Comparison of ENCODE assay signal across 12 cellular contexts in the genomic region with DNA sequence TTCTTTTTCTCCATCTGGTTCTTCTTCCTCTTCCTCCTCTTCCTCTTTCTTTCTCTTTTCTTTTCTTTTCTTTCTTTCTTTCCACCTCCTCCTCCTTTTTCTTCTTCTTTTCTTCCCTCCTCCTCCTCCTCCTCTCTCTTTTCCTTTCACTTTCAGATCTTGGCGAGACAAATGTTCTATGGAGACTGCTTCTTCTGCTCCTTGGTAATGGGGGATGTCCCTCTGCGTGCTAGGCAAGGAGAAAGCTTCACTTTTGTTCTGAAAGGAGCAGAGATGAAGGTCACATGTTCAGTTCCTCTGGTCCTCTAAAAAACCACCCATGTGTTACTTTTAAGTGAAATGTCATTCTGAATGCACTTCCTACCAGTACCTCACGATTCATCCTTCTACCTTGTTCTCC. TPM values are rescaled to one million over a fixed set of nuclear protein-coding genes. Genes with fewer than 3 reads are reported as not detected.
DNase-seq lines count a peak whose midpoint lies in the region; ATAC-seq and TF ChIP-seq lines count a peak whose summit lies in the region.
"Had no signal": no experiment of that assay in that cellular context is flagged by ENCODE, and none has a peak within 500 bp of the region (broad histone marks: within the 10 kb centered on the region; RNA-seq: fewer than 3 reads in every experiment).

No MANE protein-coding gene starts in this region.

- peaks cover 50% of the 10 kb centered on the region for H3K27me3 Mint-ChIP-seq in MCF 10A (ENCODE audit: insufficient read depth, unreplicated experiment)
- no peaks in the 10 kb centered on the region for H3K27me3 Mint-ChIP-seq in activated T-cell treated with anti-CD3 and anti-CD28 coated beads, Interleukin-2, amount 50 U/mL, for 72 hours (ENCODE audit: low read depth)

- DNase-seq in MCF 10A (ENCODE audit: unreplicated experiment) = no peak
- no peak for DNase-seq in mammary epithelial cell
- DNase-seq in activated T-cell treated with anti-CD3 and anti-CD28 coated beads, Interleukin-2, amount 50 U/mL, for 72 hours = no peak
- DNase-seq in esophagus squamous epithelium (lab: John Stamatoyannopoulos, UW) = no peak
- DNase-seq in HUDEP-2 (lab: John Stamatoyannopoulos, UW; ENCODE audit: unreplicated experiment in 76 of 76) = no peak
- no peak for DNase-seq in DMS79 (lab: John Stamatoyannopoulos, UW)
- DNase-seq in lower leg skin (ENCODE audit: low spot score in 2 of 2) = no peak
- DNase-seq: AML-193, foreskin keratinocyte, mesendoderm had no signal

- H3K4me3 Mint-ChIP-seq in MCF 10A (ENCODE audit: unreplicated experiment) = no peak overlapping the region
- H3K4me3 Mint-ChIP-seq in activated T-cell treated with anti-CD3 and anti-CD28 coated beads, Interleukin-2, amount 50 U/mL, for 72 hours = peak overlapping the region; percentile 75 to 88

- BruUV-seq in MCF 10A (replicated peaks; lab: Mats Ljungman, UMichigan) = no TSS peak
- BruUV-seq in mammary epithelial cell (replicated peaks; lab: Mats Ljungman, UMichigan) = no TSS peak

- H3K36me3 ChIP-seq in mammary epithelial cell (ENCODE audit: insufficient read depth, low read length) (no peaks in the 10 kb centered on the region), esophagus squamous epithelium (peaks cover 0 to 9% (median 0%) of the 10 kb centered on the region in 3 donors)

- POLR2A ChIA-PET in MCF 10A (lab: Yijun Ruan, JAX) = no interaction called here

- TF ChIP-seq CTCF in MCF 10A (IDR thresholded peaks at IDR 0.05; ENCODE audit: unreplicated experiment) = no peak
- no peak for TF ChIP-seq CTCF in mammary epithelial cell (conservative IDR thresholded peaks at IDR 0.05 in 1 of 2, IDR thresholded peaks at IDR 0.05 in 1 of 2; ENCODE audit: extremely low read depth in 1 of 2, insufficient read depth in 1 of 2, low read depth in 1 of 2, low read length in 2 of 2)
- TF ChIP-seq CTCF in esophagus squamous epithelium (IDR thresholded peaks at IDR 0.05) = no peak
- TF ChIP-seq CTCF in lower leg skin (IDR thresholded peaks at IDR 0.05) = no peak

- dilution Hi-C loops in mammary epithelial cell (cut with HindIII; ENCODE audit: low sequenced_read_pairs) = no loop called here

- CTCF ChIA-PET in MCF 10A (lab: Yijun Ruan, JAX) (interaction anchor here (0.6 kb wide), 1 partner anchor 736 kb away, joined by 5 read pairs; no protein-coding TSS in a partner anchor), mammary epithelial cell (lab: Charles Lee; ENCODE audit: low non-redundant PET) (no interaction called here)

- peak overlapping the region; percentile 92 for H3K27ac Mint-ChIP-seq in MCF 10A (ENCODE audit: low read depth, unreplicated experiment)
- H3K27ac Mint-ChIP-seq in activated T-cell treated with anti-CD3 and anti-CD28 coated beads, Interleukin-2, amount 50 U/mL, for 72 hours = peak overlapping the region; percentile 90

- H3K36me3 Mint-ChIP-seq in MCF 10A (ENCODE audit: insufficient read depth, unreplicated experiment) = peaks cover 20% of the 10 kb centered on the region
- peaks cover 0 to 2% of the 10 kb centered on the region in 2 donors for H3K36me3 Mint-ChIP-seq in activated T-cell treated with anti-CD3 and anti-CD28 coated beads, Interleukin-2, amount 50 U/mL, for 72 hours (ENCODE audit: insufficient read depth in 2 of 2)

- ATAC-seq in HG02938 (IDR thresholded peaks at IDR 0.05; ENCODE audit: unreplicated experiment) = peak; percentile 39
- peak in 1 of 2 donors; percentile 30 for ATAC-seq in activated T-cell treated with anti-CD3 and anti-CD28 coated beads, Interleukin-2, amount 50 U/mL, for 72 hours (replicated peaks in 1 of 2)
- ATAC-seq: foreskin keratinocyte had no signal

- H3K9me3 Mint-ChIP-seq in MCF 10A (ENCODE audit: unreplicated experiment) = no peaks in the 10 kb centered on the region
- H3K9me3 Mint-ChIP-seq in activated T-cell treated with anti-CD3 and anti-CD28 coated beads, Interleukin-2, amount 50 U/mL, for 72 hours = no peaks in the 10 kb centered on the region

- H3K4me2 ChIP-seq in mammary epithelial cell (ENCODE audit: insufficient read depth, low read depth, low read length) = no peak overlapping the region

- H3K9me3 ChIP-seq in mammary epithelial cell (replicated peaks; ENCODE audit: insufficient read depth, low read length) (no peaks in the 10 kb centered on the region), esophagus squamous epithelium (no peaks in the 10 kb centered on the region)
- H3K9me3 ChIP-seq: tibial nerve had no signal

- H2AFZ ChIP-seq in mammary epithelial cell (ENCODE audit: low read depth, low read length) = no peak overlapping the region

- H3K9ac ChIP-seq in mammary epithelial cell (ENCODE audit: insufficient read depth, low read length) = no peak overlapping the region

- H3K27ac ChIP-seq in mammary epithelial cell (ENCODE audit: insufficient read depth, low read depth, low read length) = no peak overlapping the region
- no peak overlapping the region for H3K27ac ChIP-seq in esophagus squamous epithelium
- H3K27ac ChIP-seq: foreskin keratinocyte had no signal

- H3K4me3 ChIP-seq in mammary epithelial cell (replicated peaks in 1 of 3; ENCODE audit: insufficient read depth in 1 of 3, low read depth in 2 of 3, low read length in 3 of 3) = no peak overlapping the region
- H3K4me3 ChIP-seq in esophagus squamous epithelium = no peak overlapping the region
- no peak overlapping the region for H3K4me3 ChIP-seq in lower leg skin (ENCODE audit: low read depth, poor library complexity, severe bottlenecking)
- H3K4me3 ChIP-seq: tibial nerve had no signal

- intact Hi-C loops in MCF 10A (cut with micrococcal nuclease) (no loop called here), mammary epithelial cell (cut with micrococcal nuclease) (loop anchor here (10.0 kb wide), 1 partner anchor 813 kb away; no protein-coding TSS in a partner anchor), esophagus squamous epithelium (cut with DNase I) (no loop called here), lower leg skin (cut with DNase I; ENCODE audit: low total_unique reads) (no loop called here)

- peaks cover 15% of the 10 kb centered on the region for H3K4me1 ChIP-seq in mammary epithelial cell (ENCODE audit: insufficient read depth, low read length)
- peaks cover 10 to 23% (median 16%) of the 10 kb centered on the region in 3 donors for H3K4me1 ChIP-seq in esophagus squamous epithelium
- H3K4me1 ChIP-seq: foreskin keratinocyte had no signal

- H4K20me1 ChIP-seq in mammary epithelial cell (ENCODE audit: insufficient read depth, low read length) = no peaks in the 10 kb centered on the region

- in situ Hi-C loops in mammary epithelial cell (cut with MboI; ENCODE audit: low sequenced_read_pairs in 2 of 2) = no loop called here

- WGBS in mammary epithelial cell (ENCODE audit: low coverage, missing lambda C conversion rate) = 67% methylated on average over 3 of the region's 3 CpGs
- WGBS in esophagus squamous epithelium, 2 donors = 48 to 64% methylated on average over 3 of the region's 3 CpGs
- 63 to 83% methylated on average over 3 of the region's 3 CpGs for WGBS in lower leg skin, 2 donors

- H3K4me1 Mint-ChIP-seq in MCF 10A (ENCODE audit: insufficient read depth, unreplicated experiment) = peaks cover 34% of the 10 kb centered on the region
- H3K4me1 Mint-ChIP-seq in activated T-cell treated with anti-CD3 and anti-CD28 coated beads, Interleukin-2, amount 50 U/mL, for 72 hours (ENCODE audit: low read depth) = peaks cover 53% of the 10 kb centered on the region

- TF ChIP-seq POLR2A in esophagus squamous epithelium (IDR thresholded peaks at IDR 0.05) = no peak
- TF ChIP-seq POLR2A in lower leg skin (IDR thresholded peaks at IDR 0.05) = no peak

- no peaks in the 10 kb centered on the region for H3K79me2 ChIP-seq in mammary epithelial cell (ENCODE audit: insufficient read depth, low read length)

- no peaks in the 10 kb centered on the region for H3K27me3 ChIP-seq in mammary epithelial cell (ENCODE audit: insufficient read depth, low read length)
- H3K27me3 ChIP-seq in esophagus squamous epithelium = no peaks in the 10 kb centered on the region
- H3K27me3 ChIP-seq: foreskin keratinocyte, tibial nerve had no signal

RNA-seq across cellular contexts. Expression of a gene that starts 33.2 kb away (rescaled TPM):
- 54.0 and 66.4 TPM in 2 replicates for total RNA-seq in MCF 10A (2022)
- total RNA-seq in mammary epithelial cell = 10 to 100 TPM; 12.5 to 54.3 TPM
- polyA plus RNA-seq in mammary epithelial cell = 37.9 TPM
- polyA minus RNA-seq in mammary epithelial cell = 39.8 TPM
- total RNA-seq in activated T-cell treated with anti-CD3 and anti-CD28 coated beads, Interleukin-2, amount 50 U/mL, for 72 hours = 10 to 100 TPM; 57.7 to 66.5 TPM
- total RNA-seq in esophagus squamous epithelium = 10 to 100 TPM in 2 of 4 donors, 1 to 10 TPM in 2; 8.3 to 17.7 (median 10.8) TPM
- 10 to 100 TPM; 13.7 to 23.5 (median 16.6) TPM for total RNA-seq in lower leg skin
